ENCODE assay signal across 1 cellular context in the genomic region with DNA sequence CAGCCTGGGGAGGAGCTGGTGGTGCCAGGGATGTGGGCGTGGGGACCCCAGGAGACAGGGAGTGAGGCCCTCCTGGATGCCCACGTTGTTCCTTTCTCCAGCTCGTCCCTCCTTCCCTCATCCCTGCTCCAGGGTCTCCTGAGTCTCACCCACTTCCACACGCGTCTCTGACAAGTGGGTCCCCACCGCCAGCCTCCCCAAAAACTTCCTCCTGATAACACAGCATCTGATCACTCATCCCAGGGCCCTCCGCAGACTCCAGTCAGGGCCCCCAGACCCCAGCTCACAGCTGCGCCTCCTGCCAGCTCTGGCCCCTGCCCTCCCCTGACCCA.
TF ChIP-seq lines count a peak whose summit lies in the region.

No MANE protein-coding gene starts in this region.

TF ChIP-seq in HepG2, 621 proteins besides CTCF, POLR2A, EP300 and RAD21 (continued from another document):
- TF ChIP-seq, protein P1, sequence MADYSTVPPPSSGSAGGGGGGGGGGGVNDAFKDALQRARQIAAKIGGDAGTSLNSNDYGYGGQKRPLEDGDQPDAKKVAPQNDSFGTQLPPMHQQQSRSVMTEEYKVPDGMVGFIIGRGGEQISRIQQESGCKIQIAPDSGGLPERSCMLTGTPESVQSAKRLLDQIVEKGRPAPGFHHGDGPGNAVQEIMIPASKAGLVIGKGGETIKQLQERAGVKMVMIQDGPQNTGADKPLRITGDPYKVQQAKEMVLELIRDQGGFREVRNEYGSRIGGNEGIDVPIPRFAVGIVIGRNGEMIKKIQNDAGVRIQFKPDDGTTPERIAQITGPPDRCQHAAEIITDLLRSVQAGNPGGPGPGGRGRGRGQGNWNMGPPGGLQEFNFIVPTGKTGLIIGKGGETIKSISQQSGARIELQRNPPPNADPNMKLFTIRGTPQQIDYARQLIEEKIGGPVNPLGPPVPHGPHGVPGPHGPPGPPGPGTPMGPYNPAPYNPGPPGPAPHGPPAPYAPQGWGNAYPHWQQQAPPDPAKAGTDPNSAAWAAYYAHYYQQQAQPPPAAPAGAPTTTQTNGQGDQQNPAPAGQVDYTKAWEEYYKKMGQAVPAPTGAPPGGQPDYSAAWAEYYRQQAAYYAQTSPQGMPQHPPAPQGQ (CRISPR knock-in tag; IDR thresholded peaks at IDR 0.05; ENCODE audit: borderline replicate concordance), result no peak
- TF ChIP-seq ZSCAN25 (CRISPR knock-in tag; IDR thresholded peaks at IDR 0.05) (no peak), ZNF605 (CRISPR knock-in tag; IDR thresholded peaks at IDR 0.05) (no peak)
